Comparison of ENCODE assay signal across 1 cellular context in the genomic region with DNA sequence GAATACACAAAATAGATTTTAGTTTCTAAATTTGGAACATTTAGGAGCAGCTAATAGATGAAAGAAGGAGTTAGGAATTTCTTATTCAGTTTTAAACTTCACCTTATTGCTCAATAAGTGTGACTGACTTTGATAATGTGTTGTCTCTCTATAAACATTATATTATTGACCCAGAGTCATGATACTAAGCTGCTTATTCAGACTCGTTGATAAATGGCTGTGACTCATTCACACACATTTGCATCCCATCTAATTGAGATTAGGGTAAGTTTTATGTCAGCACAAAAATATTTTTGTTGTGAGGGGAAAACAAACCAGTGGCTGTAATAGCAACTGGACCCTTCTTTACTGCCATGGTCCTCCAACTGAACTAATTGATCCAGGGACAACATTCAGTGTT.
TF ChIP-seq lines count a peak whose summit lies in the region.

No MANE protein-coding gene starts in this region.

TF ChIP-seq in GM12878, 131 proteins besides CTCF, POLR2A, EP300 and RAD21 (continued from another document):
- TF ChIP-seq, protein P1, sequence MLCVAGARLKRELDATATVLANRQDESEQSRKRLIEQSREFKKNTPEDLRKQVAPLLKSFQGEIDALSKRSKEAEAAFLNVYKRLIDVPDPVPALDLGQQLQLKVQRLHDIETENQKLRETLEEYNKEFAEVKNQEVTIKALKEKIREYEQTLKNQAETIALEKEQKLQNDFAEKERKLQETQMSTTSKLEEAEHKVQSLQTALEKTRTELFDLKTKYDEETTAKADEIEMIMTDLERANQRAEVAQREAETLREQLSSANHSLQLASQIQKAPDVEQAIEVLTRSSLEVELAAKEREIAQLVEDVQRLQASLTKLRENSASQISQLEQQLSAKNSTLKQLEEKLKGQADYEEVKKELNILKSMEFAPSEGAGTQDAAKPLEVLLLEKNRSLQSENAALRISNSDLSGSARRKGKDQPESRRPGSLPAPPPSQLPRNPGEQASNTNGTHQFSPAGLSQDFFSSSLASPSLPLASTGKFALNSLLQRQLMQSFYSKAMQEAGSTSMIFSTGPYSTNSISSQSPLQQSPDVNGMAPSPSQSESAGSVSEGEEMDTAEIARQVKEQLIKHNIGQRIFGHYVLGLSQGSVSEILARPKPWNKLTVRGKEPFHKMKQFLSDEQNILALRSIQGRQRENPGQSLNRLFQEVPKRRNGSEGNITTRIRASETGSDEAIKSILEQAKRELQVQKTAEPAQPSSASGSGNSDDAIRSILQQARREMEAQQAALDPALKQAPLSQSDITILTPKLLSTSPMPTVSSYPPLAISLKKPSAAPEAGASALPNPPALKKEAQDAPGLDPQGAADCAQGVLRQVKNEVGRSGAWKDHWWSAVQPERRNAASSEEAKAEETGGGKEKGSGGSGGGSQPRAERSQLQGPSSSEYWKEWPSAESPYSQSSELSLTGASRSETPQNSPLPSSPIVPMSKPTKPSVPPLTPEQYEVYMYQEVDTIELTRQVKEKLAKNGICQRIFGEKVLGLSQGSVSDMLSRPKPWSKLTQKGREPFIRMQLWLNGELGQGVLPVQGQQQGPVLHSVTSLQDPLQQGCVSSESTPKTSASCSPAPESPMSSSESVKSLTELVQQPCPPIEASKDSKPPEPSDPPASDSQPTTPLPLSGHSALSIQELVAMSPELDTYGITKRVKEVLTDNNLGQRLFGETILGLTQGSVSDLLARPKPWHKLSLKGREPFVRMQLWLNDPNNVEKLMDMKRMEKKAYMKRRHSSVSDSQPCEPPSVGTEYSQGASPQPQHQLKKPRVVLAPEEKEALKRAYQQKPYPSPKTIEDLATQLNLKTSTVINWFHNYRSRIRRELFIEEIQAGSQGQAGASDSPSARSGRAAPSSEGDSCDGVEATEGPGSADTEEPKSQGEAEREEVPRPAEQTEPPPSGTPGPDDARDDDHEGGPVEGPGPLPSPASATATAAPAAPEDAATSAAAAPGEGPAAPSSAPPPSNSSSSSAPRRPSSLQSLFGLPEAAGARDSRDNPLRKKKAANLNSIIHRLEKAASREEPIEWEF (IDR thresholded peaks at IDR 0.05; ENCODE audit: insufficient replicate concordance, low read depth, low read length) = no peak
- TF ChIP-seq, protein P2, sequence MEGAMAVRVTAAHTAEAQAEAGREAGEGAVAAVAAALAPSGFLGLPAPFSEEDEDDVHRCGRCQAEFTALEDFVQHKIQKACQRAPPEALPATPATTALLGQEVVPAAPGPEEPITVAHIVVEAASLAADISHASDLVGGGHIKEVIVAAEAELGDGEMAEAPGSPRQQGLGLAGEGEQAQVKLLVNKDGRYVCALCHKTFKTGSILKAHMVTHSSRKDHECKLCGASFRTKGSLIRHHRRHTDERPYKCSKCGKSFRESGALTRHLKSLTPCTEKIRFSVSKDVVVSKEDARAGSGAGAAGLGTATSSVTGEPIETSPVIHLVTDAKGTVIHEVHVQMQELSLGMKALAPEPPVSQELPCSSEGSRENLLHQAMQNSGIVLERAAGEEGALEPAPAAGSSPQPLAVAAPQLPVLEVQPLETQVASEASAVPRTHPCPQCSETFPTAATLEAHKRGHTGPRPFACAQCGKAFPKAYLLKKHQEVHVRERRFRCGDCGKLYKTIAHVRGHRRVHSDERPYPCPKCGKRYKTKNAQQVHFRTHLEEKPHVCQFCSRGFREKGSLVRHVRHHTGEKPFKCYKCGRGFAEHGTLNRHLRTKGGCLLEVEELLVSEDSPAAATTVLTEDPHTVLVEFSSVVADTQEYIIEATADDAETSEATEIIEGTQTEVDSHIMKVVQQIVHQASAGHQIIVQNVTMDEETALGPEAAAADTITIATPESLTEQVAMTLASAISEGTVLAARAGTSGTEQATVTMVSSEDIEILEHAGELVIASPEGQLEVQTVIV (IDR thresholded peaks at IDR 0.05; ENCODE audit: borderline replicate concordance, partially characterized antibody) = no peak
- TF ChIP-seq BACH1 (IDR thresholded peaks at IDR 0.05; ENCODE audit: borderline replicate concordance) = no peak
- TF ChIP-seq KAT2A (conservative IDR thresholded peaks at IDR 0.05; ENCODE audit: control insufficient read depth, low read depth, low read length) = no peak
- TF ChIP-seq STAT1 (conservative IDR thresholded peaks at IDR 0.05) = no peak
- no peak for TF ChIP-seq FOS (IDR thresholded peaks at IDR 0.05; ENCODE audit: borderline replicate concordance, extremely low read depth, insufficient read length)
